1 cellular context compared by ENCODE assay signal in the genomic region with DNA sequence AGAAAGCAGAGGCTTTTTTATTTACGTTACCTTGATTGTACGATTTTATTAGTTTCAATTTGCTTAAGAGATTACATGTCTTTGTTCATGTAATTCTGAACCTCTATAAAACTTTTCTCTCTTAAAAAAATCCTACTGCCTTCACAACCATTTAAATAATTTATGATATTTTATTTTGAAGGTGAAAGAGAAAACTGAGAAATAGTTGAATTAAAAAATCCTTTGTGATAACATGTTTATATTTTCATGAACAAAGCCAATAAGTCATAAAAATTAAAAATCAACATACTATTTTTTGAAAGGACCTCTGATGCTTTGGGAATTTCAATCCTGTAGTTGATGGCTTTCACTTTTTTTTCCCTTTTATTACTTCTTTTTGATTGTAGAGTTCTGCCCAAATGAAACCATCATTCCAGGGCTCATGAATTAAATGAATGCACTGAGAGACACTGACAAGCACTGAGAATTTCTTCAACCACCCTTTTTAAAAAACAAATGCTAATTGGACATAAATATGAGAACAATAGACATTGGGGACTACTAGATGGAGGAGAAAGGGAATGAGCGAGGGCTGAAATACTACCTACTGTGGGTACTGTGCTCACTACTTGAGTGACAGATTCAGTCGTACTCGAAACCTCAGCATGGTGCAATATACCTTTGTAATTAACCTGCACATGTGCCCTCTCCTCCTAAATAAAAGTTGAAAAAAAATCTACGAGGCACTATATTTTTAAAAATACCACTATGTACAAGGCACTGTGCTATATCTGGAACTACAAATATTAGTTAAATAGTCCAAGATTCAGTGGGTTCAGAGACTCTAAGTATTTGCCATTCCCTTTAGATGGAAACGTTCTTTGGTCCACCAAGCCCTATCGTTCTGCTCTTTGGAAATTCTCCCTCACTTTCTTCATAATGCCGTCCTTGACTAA.
TF ChIP-seq lines count a peak whose summit lies in the region.

No MANE protein-coding gene starts in this region.

TF ChIP-seq in GM23338, 12 proteins besides CTCF, POLR2A, EP300 and RAD21:
- TF ChIP-seq CREB1 (CRISPR knock-in tag; IDR thresholded peaks at IDR 0.05; ENCODE audit: low read depth) (no peak), POLR2AphosphoS5 (IDR thresholded peaks at IDR 0.05; ENCODE audit: low read depth) (no peak), NANOG (IDR thresholded peaks at IDR 0.05; ENCODE audit: borderline replicate concordance) (no peak), EZH2phosphoT487 (IDR thresholded peaks at IDR 0.05; ENCODE audit: unreplicated experiment) (no peak), STAT1 (IDR thresholded peaks at IDR 0.05; ENCODE audit: unreplicated experiment) (no peak), ZNF114 (CRISPR knock-in tag; IDR thresholded peaks at IDR 0.05) (no peak), JUNB (IDR thresholded peaks at IDR 0.05; ENCODE audit: unreplicated experiment) (no peak), EZH2 (IDR thresholded peaks at IDR 0.05; ENCODE audit: low read depth, unreplicated experiment) (no peak), ZNF331 (CRISPR knock-in tag; IDR thresholded peaks at IDR 0.05; ENCODE audit: low read depth) (no peak)
- TF ChIP-seq, protein P1, sequence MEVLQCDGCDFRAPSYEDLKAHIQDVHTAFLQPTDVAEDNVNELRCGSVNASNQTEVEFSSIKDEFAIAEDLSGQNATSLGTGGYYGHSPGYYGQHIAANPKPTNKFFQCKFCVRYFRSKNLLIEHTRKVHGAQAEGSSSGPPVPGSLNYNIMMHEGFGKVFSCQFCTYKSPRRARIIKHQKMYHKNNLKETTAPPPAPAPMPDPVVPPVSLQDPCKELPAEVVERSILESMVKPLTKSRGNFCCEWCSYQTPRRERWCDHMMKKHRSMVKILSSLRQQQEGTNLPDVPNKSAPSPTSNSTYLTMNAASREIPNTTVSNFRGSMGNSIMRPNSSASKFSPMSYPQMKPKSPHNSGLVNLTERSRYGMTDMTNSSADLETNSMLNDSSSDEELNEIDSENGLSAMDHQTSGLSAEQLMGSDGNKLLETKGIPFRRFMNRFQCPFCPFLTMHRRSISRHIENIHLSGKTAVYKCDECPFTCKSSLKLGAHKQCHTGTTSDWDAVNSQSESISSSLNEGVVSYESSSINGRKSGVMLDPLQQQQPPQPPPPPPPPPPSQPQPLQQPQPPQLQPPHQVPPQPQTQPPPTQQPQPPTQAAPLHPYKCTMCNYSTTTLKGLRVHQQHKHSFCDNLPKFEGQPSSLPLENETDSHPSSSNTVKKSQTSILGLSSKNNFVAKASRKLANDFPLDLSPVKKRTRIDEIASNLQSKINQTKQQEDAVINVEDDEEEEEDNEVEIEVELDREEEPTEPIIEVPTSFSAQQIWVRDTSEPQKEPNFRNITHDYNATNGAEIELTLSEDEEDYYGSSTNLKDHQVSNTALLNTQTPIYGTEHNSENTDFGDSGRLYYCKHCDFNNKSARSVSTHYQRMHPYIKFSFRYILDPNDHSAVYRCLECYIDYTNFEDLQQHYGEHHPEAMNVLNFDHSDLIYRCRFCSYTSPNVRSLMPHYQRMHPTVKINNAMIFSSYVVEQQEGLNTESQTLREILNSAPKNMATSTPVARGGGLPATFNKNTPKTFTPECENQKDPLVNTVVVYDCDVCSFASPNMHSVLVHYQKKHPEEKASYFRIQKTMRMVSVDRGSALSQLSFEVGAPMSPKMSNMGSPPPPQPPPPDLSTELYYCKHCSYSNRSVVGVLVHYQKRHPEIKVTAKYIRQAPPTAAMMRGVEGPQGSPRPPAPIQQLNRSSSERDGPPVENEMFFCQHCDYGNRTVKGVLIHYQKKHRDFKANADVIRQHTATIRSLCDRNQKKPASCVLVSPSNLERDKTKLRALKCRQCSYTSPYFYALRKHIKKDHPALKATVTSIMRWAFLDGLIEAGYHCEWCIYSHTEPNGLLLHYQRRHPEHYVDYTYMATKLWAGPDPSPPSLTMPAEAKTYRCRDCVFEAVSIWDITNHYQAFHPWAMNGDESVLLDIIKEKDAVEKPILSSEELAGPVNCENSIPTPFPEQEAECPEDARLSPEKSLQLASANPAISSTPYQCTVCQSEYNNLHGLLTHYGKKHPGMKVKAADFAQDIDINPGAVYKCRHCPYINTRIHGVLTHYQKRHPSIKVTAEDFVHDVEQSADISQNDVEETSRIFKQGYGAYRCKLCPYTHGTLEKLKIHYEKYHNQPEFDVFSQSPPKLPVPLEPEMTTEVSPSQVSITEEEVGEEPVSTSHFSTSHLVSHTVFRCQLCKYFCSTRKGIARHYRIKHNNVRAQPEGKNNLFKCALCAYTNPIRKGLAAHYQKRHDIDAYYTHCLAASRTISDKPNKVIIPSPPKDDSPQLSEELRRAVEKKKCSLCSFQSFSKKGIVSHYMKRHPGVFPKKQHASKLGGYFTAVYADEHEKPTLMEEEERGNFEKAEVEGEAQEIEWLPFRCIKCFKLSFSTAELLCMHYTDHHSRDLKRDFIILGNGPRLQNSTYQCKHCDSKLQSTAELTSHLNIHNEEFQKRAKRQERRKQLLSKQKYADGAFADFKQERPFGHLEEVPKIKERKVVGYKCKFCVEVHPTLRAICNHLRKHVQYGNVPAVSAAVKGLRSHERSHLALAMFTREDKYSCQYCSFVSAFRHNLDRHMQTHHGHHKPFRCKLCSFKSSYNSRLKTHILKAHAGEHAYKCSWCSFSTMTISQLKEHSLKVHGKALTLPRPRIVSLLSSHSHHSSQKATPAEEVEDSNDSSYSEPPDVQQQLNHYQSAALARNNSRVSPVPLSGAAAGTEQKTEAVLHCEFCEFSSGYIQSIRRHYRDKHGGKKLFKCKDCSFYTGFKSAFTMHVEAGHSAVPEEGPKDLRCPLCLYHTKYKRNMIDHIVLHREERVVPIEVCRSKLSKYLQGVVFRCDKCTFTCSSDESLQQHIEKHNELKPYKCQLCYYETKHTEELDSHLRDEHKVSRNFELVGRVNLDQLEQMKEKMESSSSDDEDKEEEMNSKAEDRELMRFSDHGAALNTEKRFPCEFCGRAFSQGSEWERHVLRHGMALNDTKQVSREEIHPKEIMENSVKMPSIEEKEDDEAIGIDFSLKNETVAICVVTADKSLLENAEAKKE (CRISPR knock-in tag; IDR thresholded peaks at IDR 0.05) = no peak
- TF ChIP-seq, protein P2, sequence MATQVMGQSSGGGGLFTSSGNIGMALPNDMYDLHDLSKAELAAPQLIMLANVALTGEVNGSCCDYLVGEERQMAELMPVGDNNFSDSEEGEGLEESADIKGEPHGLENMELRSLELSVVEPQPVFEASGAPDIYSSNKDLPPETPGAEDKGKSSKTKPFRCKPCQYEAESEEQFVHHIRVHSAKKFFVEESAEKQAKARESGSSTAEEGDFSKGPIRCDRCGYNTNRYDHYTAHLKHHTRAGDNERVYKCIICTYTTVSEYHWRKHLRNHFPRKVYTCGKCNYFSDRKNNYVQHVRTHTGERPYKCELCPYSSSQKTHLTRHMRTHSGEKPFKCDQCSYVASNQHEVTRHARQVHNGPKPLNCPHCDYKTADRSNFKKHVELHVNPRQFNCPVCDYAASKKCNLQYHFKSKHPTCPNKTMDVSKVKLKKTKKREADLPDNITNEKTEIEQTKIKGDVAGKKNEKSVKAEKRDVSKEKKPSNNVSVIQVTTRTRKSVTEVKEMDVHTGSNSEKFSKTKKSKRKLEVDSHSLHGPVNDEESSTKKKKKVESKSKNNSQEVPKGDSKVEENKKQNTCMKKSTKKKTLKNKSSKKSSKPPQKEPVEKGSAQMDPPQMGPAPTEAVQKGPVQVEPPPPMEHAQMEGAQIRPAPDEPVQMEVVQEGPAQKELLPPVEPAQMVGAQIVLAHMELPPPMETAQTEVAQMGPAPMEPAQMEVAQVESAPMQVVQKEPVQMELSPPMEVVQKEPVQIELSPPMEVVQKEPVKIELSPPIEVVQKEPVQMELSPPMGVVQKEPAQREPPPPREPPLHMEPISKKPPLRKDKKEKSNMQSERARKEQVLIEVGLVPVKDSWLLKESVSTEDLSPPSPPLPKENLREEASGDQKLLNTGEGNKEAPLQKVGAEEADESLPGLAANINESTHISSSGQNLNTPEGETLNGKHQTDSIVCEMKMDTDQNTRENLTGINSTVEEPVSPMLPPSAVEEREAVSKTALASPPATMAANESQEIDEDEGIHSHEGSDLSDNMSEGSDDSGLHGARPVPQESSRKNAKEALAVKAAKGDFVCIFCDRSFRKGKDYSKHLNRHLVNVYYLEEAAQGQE (IDR thresholded peaks at IDR 0.05; ENCODE audit: unreplicated experiment) = no peak
- TF ChIP-seq, protein P3, sequence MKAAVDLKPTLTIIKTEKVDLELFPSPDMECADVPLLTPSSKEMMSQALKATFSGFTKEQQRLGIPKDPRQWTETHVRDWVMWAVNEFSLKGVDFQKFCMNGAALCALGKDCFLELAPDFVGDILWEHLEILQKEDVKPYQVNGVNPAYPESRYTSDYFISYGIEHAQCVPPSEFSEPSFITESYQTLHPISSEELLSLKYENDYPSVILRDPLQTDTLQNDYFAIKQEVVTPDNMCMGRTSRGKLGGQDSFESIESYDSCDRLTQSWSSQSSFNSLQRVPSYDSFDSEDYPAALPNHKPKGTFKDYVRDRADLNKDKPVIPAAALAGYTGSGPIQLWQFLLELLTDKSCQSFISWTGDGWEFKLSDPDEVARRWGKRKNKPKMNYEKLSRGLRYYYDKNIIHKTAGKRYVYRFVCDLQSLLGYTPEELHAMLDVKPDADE (IDR thresholded peaks at IDR 0.05) = no peak
